In the genomic region with DNA sequence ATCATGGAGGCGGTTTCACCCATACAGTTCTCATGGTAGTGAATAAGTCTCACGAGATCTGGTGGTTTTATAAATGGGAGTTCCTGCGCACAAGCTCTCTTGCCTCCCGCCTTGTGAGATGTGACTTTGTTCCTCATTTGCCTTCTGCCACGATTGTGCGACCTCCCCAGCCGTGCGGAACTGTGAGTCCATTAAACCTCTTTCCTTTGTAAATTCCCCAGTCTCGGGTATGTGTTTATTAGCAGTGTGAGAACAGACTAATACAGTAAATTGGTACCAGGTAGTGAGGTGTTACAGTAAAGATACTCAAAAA, we compare ENCODE assay signal across 1 cellular context.
A peak's percentile ranks its signal among the peaks of the same experiment; 100 is the strongest.
TF ChIP-seq lines count a peak whose summit lies in the region.

No MANE protein-coding gene starts in this region.

TF ChIP-seq in K562, 482 proteins besides CTCF, POLR2A, EP300 and RAD21 (continued from another document and continues in another):
- TF ChIP-seq, protein P1, sequence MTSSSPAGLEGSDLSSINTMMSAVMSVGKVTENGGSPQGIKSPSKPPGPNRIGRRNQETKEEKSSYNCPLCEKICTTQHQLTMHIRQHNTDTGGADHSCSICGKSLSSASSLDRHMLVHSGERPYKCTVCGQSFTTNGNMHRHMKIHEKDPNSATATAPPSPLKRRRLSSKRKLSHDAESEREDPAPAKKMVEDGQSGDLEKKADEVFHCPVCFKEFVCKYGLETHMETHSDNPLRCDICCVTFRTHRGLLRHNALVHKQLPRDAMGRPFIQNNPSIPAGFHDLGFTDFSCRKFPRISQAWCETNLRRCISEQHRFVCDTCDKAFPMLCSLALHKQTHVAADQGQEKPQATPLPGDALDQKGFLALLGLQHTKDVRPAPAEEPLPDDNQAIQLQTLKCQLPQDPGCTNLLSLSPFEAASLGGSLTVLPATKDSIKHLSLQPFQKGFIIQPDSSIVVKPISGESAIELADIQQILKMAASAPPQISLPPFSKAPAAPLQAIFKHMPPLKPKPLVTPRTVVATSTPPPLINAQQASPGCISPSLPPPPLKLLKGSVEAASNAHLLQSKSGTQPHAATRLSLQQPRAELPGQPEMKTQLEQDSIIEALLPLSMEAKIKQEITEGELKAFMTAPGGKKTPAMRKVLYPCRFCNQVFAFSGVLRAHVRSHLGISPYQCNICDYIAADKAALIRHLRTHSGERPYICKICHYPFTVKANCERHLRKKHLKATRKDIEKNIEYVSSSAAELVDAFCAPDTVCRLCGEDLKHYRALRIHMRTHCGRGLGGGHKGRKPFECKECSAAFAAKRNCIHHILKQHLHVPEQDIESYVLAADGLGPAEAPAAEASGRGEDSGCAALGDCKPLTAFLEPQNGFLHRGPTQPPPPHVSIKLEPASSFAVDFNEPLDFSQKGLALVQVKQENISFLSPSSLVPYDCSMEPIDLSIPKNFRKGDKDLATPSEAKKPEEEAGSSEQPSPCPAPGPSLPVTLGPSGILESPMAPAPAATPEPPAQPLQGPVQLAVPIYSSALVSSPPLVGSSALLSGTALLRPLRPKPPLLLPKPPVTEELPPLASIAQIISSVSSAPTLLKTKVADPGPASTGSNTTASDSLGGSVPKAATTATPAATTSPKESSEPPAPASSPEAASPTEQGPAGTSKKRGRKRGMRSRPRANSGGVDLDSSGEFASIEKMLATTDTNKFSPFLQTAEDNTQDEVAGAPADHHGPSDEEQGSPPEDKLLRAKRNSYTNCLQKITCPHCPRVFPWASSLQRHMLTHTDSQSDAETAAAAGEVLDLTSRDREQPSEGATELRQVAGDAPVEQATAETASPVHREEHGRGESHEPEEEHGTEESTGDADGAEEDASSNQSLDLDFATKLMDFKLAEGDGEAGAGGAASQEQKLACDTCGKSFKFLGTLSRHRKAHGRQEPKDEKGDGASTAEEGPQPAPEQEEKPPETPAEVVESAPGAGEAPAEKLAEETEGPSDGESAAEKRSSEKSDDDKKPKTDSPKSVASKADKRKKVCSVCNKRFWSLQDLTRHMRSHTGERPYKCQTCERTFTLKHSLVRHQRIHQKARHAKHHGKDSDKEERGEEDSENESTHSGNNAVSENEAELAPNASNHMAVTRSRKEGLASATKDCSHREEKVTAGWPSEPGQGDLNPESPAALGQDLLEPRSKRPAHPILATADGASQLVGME (CRISPR knock-in tag; IDR thresholded peaks at IDR 0.05) = no peak
- peak; percentile 80 for TF ChIP-seq KDM5B (IDR thresholded peaks at IDR 0.05; ENCODE audit: insufficient replicate concordance, low read depth, low read length)
- no peak for TF ChIP-seq NFYB (IDR thresholded peaks at IDR 0.05; ENCODE audit: extremely low read depth, insufficient read length)
- peak; percentile 47; the same call in 1 of the 2 replicates for TF ChIP-seq MTA3 (IDR thresholded peaks at IDR 0.05; ENCODE audit: borderline replicate concordance)
- no peak for TF ChIP-seq HNRNPH1 (optimal IDR thresholded peaks at IDR 0.05; ENCODE audit: low read depth, low read length)
- TF ChIP-seq NCOR1 (IDR thresholded peaks at IDR 0.05) = peak; percentile 29; the same call in 1 of the 2 replicates
- TF ChIP-seq, protein P2, sequence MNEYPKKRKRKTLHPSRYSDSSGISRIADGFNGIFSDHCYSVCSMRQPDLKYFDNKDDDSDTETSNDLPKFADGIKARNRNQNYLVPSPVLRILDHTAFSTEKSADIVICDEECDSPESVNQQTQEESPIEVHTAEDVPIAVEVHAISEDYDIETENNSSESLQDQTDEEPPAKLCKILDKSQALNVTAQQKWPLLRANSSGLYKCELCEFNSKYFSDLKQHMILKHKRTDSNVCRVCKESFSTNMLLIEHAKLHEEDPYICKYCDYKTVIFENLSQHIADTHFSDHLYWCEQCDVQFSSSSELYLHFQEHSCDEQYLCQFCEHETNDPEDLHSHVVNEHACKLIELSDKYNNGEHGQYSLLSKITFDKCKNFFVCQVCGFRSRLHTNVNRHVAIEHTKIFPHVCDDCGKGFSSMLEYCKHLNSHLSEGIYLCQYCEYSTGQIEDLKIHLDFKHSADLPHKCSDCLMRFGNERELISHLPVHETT (CRISPR knock-in tag; conservative IDR thresholded peaks at IDR 0.05 in 1 of 2, IDR thresholded peaks at IDR 0.05 in 1 of 2) = no peak
- no peak for TF ChIP-seq CREM (IDR thresholded peaks at IDR 0.05; ENCODE audit: low read depth)
- TF ChIP-seq, protein P3, sequence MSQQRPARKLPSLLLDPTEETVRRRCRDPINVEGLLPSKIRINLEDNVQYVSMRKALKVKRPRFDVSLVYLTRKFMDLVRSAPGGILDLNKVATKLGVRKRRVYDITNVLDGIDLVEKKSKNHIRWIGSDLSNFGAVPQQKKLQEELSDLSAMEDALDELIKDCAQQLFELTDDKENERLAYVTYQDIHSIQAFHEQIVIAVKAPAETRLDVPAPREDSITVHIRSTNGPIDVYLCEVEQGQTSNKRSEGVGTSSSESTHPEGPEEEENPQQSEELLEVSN (IDR thresholded peaks at IDR 0.05; ENCODE audit: borderline replicate concordance in 1 of 2, extremely low read depth in 1 of 2, insufficient read depth in 1 of 2, insufficient read length in 1 of 2, low read depth in 1 of 2, low read length in 1 of 2, poor library complexity in 1 of 2, severe bottlenecking in 1 of 2) = peak; percentile 34 to 85
- no peak for TF ChIP-seq RFX5 (IDR thresholded peaks at IDR 0.05; ENCODE audit: low read depth, low read length)
- TF ChIP-seq CEBPB (tag; IDR thresholded peaks at IDR 0.05) = 0 out of 2 replicates have a peak, but pooled peaks have one; percentile 5
- TF ChIP-seq POLR2H (tag; IDR thresholded peaks at IDR 0.05; ENCODE audit: low read depth) = peak; percentile 86
- TF ChIP-seq, protein P4, sequence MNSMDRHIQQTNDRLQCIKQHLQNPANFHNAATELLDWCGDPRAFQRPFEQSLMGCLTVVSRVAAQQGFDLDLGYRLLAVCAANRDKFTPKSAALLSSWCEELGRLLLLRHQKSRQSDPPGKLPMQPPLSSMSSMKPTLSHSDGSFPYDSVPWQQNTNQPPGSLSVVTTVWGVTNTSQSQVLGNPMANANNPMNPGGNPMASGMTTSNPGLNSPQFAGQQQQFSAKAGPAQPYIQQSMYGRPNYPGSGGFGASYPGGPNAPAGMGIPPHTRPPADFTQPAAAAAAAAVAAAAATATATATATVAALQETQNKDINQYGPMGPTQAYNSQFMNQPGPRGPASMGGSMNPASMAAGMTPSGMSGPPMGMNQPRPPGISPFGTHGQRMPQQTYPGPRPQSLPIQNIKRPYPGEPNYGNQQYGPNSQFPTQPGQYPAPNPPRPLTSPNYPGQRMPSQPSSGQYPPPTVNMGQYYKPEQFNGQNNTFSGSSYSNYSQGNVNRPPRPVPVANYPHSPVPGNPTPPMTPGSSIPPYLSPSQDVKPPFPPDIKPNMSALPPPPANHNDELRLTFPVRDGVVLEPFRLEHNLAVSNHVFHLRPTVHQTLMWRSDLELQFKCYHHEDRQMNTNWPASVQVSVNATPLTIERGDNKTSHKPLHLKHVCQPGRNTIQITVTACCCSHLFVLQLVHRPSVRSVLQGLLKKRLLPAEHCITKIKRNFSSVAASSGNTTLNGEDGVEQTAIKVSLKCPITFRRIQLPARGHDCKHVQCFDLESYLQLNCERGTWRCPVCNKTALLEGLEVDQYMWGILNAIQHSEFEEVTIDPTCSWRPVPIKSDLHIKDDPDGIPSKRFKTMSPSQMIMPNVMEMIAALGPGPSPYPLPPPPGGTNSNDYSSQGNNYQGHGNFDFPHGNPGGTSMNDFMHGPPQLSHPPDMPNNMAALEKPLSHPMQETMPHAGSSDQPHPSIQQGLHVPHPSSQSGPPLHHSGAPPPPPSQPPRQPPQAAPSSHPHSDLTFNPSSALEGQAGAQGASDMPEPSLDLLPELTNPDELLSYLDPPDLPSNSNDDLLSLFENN (IDR thresholded peaks at IDR 0.05; ENCODE audit: low read depth in 2 of 2, low read length in 2 of 2) = no peak
- TF ChIP-seq TEAD1 (CRISPR knock-in tag; IDR thresholded peaks at IDR 0.05) = no peak
- TF ChIP-seq ZNF217 (CRISPR knock-in tag; IDR thresholded peaks at IDR 0.05) = no peak
- TF ChIP-seq FOXJ3 (CRISPR knock-in tag; IDR thresholded peaks at IDR 0.05) = no peak
- TF ChIP-seq ZNF224 (CRISPR knock-in tag; IDR thresholded peaks at IDR 0.05) = no peak
- no peak for TF ChIP-seq ARID1B (IDR thresholded peaks at IDR 0.05)
- peak; percentile 49 for TF ChIP-seq EP400 (IDR thresholded peaks at IDR 0.05)
- TF ChIP-seq FOXK2 (conservative IDR thresholded peaks at IDR 0.05 in 1 of 2, IDR thresholded peaks at IDR 0.05 in 1 of 2; ENCODE audit: low read depth in 2 of 2) = no peak
- TF ChIP-seq, protein P5, sequence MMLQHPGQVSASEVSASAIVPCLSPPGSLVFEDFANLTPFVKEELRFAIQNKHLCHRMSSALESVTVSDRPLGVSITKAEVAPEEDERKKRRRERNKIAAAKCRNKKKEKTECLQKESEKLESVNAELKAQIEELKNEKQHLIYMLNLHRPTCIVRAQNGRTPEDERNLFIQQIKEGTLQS (IDR thresholded peaks at IDR 0.05) = no peak
- TF ChIP-seq, protein P5 (CRISPR knock-in tag; conservative IDR thresholded peaks at IDR 0.05) = no peak
- no peak for TF ChIP-seq MIER1 (IDR thresholded peaks at IDR 0.05; ENCODE audit: low read depth)
- no peak for TF ChIP-seq STAG1 (CRISPR knock-in tag; IDR thresholded peaks at IDR 0.05; ENCODE audit: borderline replicate concordance)
- no peak for TF ChIP-seq SMC3 (conservative IDR thresholded peaks at IDR 0.05; ENCODE audit: insufficient read depth, low read depth, low read length)
- TF ChIP-seq ZNF384 (IDR thresholded peaks at IDR 0.05; ENCODE audit: low read depth, low read length) = no peak
- TF ChIP-seq ZNF408 (CRISPR knock-in tag; IDR thresholded peaks at IDR 0.05; ENCODE audit: low read depth) = no peak
- TF ChIP-seq RUNX1 (IDR thresholded peaks at IDR 0.05; ENCODE audit: low read depth) = no peak
- peak; percentile 68 for TF ChIP-seq TBP (optimal IDR thresholded peaks at IDR 0.05; ENCODE audit: low read depth, low read length)
- TF ChIP-seq, protein P6, sequence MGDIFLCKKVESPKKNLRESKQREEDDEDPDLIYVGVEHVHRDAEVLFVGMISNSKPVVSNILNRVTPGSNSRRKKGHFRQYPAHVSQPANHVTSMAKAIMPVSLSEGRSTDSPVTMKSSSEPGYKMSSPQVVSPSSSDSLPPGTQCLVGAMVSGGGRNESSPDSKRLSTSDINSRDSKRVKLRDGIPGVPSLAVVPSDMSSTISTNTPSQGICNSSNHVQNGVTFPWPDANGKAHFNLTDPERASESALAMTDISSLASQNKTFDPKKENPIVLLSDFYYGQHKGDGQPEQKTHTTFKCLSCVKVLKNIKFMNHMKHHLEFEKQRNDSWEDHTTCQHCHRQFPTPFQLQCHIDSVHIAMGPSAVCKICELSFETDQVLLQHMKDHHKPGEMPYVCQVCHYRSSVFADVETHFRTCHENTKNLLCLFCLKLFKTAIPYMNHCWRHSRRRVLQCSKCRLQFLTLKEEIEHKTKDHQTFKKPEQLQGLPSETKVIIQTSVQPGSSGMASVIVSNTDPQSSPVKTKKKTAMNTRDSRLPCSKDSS (IDR thresholded peaks at IDR 0.05; ENCODE audit: low read depth, partially characterized antibody) = no peak
- no peak for TF ChIP-seq SREBF2 (CRISPR knock-in tag; IDR thresholded peaks at IDR 0.05)
- TF ChIP-seq, protein P7, sequence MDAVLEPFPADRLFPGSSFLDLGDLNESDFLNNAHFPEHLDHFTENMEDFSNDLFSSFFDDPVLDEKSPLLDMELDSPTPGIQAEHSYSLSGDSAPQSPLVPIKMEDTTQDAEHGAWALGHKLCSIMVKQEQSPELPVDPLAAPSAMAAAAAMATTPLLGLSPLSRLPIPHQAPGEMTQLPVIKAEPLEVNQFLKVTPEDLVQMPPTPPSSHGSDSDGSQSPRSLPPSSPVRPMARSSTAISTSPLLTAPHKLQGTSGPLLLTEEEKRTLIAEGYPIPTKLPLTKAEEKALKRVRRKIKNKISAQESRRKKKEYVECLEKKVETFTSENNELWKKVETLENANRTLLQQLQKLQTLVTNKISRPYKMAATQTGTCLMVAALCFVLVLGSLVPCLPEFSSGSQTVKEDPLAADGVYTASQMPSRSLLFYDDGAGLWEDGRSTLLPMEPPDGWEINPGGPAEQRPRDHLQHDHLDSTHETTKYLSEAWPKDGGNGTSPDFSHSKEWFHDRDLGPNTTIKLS (IDR thresholded peaks at IDR 0.05; ENCODE audit: borderline replicate concordance, low read depth) = 0 out of 2 replicates have a peak, but pooled peaks have one; percentile 21
- no peak for TF ChIP-seq PPARD (CRISPR knock-in tag; IDR thresholded peaks at IDR 0.05)
- TF ChIP-seq SUPT5H (IDR thresholded peaks at IDR 0.05) = peak; percentile 69
- TF ChIP-seq CXXC5 (CRISPR knock-in tag; IDR thresholded peaks at IDR 0.05) = 0 out of 2 replicates have a peak, but pooled peaks have one; percentile 19
- TF ChIP-seq, protein P8, sequence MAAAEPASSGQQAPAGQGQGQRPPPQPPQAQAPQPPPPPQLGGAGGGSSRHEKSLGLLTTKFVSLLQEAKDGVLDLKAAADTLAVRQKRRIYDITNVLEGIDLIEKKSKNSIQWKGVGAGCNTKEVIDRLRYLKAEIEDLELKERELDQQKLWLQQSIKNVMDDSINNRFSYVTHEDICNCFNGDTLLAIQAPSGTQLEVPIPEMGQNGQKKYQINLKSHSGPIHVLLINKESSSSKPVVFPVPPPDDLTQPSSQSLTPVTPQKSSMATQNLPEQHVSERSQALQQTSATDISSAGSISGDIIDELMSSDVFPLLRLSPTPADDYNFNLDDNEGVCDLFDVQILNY (CRISPR knock-in tag; IDR thresholded peaks at IDR 0.05) = no peak
- TF ChIP-seq, protein P9, sequence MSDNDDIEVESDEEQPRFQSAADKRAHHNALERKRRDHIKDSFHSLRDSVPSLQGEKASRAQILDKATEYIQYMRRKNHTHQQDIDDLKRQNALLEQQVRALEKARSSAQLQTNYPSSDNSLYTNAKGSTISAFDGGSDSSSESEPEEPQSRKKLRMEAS (CRISPR knock-in tag; IDR thresholded peaks at IDR 0.05) = no peak; the same call in 1 of the 2 replicates
- TF ChIP-seq PHF8 (IDR thresholded peaks at IDR 0.05; ENCODE audit: borderline replicate concordance, low read length) = peak; percentile 32; the same call in 1 of the 2 replicates
- TF ChIP-seq, protein P10, sequence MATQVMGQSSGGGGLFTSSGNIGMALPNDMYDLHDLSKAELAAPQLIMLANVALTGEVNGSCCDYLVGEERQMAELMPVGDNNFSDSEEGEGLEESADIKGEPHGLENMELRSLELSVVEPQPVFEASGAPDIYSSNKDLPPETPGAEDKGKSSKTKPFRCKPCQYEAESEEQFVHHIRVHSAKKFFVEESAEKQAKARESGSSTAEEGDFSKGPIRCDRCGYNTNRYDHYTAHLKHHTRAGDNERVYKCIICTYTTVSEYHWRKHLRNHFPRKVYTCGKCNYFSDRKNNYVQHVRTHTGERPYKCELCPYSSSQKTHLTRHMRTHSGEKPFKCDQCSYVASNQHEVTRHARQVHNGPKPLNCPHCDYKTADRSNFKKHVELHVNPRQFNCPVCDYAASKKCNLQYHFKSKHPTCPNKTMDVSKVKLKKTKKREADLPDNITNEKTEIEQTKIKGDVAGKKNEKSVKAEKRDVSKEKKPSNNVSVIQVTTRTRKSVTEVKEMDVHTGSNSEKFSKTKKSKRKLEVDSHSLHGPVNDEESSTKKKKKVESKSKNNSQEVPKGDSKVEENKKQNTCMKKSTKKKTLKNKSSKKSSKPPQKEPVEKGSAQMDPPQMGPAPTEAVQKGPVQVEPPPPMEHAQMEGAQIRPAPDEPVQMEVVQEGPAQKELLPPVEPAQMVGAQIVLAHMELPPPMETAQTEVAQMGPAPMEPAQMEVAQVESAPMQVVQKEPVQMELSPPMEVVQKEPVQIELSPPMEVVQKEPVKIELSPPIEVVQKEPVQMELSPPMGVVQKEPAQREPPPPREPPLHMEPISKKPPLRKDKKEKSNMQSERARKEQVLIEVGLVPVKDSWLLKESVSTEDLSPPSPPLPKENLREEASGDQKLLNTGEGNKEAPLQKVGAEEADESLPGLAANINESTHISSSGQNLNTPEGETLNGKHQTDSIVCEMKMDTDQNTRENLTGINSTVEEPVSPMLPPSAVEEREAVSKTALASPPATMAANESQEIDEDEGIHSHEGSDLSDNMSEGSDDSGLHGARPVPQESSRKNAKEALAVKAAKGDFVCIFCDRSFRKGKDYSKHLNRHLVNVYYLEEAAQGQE (CRISPR knock-in tag; IDR thresholded peaks at IDR 0.05; ENCODE audit: low read depth) = no peak
